In genomic region chr12:124828264-124829007, GRCh38 we compare ENCODE assay signal across 12 cellular contexts. TPM values are rescaled to one million over a fixed set of nuclear protein-coding genes. Genes with fewer than 3 reads are reported as not detected.
A peak's percentile ranks its signal among the peaks of the same experiment; 100 is the strongest.
DNase-seq lines count a peak whose midpoint lies in the region; ATAC-seq and TF ChIP-seq lines count a peak whose summit lies in the region.
"Had no signal": no experiment of that assay in that cellular context is flagged by ENCODE, and none has a peak within 500 bp of the region (broad histone marks: within the 10 kb centered on the region; RNA-seq: fewer than 3 reads in every experiment).

No MANE protein-coding gene starts in this region.

- peak; percentile 60 for DNase-seq in HCEC 1CT
- peak; percentile 82 for DNase-seq in astrocyte of the hippocampus (ENCODE audit: low read depth, low spot score)
- peak in 1 of 2 donors; percentile 27 for DNase-seq in left lung
- no peak for DNase-seq in NCI-H1105 (lab: John Stamatoyannopoulos, UW)
- DNase-seq in MV-4-11 (lab: John Stamatoyannopoulos, UW): no peak
- no peak for DNase-seq in stimulated activated CD4-positive, alpha-beta T cell treated with anti-CD3 and anti-CD28 coated beads, Interleukin-1b, Interleukin-23, amount 100 ng/mL, for 48 hours
- DNase-seq: activated CD4-positive, alpha-beta T cell treated with anti-CD3 and anti-CD28 coated beads for 48 hours; CD4-positive, CD25-positive, alpha-beta regulatory T cell; NCI-H1436 had no signal

- H3K27me3 ChIP-seq in left lung: no peaks in the 10 kb centered on the region
- H3K27me3 ChIP-seq in gastroesophageal sphincter: no peaks in the 10 kb centered on the region
- H3K27me3 ChIP-seq: esophagus muscularis mucosa had no signal

- H3K4me1 ChIP-seq in left lung (no peaks in the 10 kb centered on the region), gastroesophageal sphincter (peaks cover 0 to 11% (median 0%) of the 10 kb centered on the region in 3 donors)

- no peak for TF ChIP-seq EP300 in gastroesophageal sphincter (IDR thresholded peaks at IDR 0.05)

- H3K9me3 ChIP-seq in left lung (no peaks in the 10 kb centered on the region), gastroesophageal sphincter (no peaks in the 10 kb centered on the region)
- H3K9me3 ChIP-seq: esophagus muscularis mucosa had no signal

- intact Hi-C loops in left lung (cut with DNase I): no loop called here

- ATAC-seq in left lung: peak; percentile 64
- ATAC-seq in gastroesophageal sphincter: no peak

- TF ChIP-seq CTCF in 22Rv1 (IDR thresholded peaks at IDR 0.05): no peak
- no peak for TF ChIP-seq CTCF in left lung (IDR thresholded peaks at IDR 0.05)
- no peak for TF ChIP-seq CTCF in gastroesophageal sphincter (IDR thresholded peaks at IDR 0.05)

- H3K36me3 ChIP-seq in left lung (no peaks in the 10 kb centered on the region), gastroesophageal sphincter (no peaks in the 10 kb centered on the region)
- H3K36me3 ChIP-seq: esophagus muscularis mucosa had no signal

- WGBS in gastroesophageal sphincter (ENCODE audit: low coverage in 1 of 2), 2 donors: 85% methylated on average over 14 of the region's 18 CpGs; no CpG with 5 or more reads in 1 of the 2 donors

- H3K27ac ChIP-seq in 22Rv1 (peak overlapping the region; percentile 96), left lung (no peak overlapping the region), gastroesophageal sphincter (no peak overlapping the region)

- H3K4me3 ChIP-seq in left lung (no peak overlapping the region), gastroesophageal sphincter (no peak overlapping the region)
- H3K4me3 ChIP-seq: esophagus muscularis mucosa had no signal

- no peak for TF ChIP-seq POLR2A in gastroesophageal sphincter (IDR thresholded peaks at IDR 0.05)

RNA-seq across cellular contexts. Expression of gene SCARB1, which starts 35.2 kb away (rescaled TPM):
- total RNA-seq in left lung: 10 to 100 TPM; 23.5 to 36.5 TPM
- 10 to 100 TPM in 3 of 4 donors, 1 to 10 TPM in 1; 6.8 to 13.9 (median 11.5) TPM for total RNA-seq in gastroesophageal sphincter

Comparison
In these comparisons a context has a peak if more than half of its experiments do, and no peak if none do; other contexts are left out.
1. DNase-seq: peak in HCEC 1CT (single experiment) and astrocyte of the hippocampus (single experiment); none in NCI-H1105 (single experiment), MV-4-11 (single experiment) and stimulated activated CD4-positive, alpha-beta T cell treated with anti-CD3 and anti-CD28 coated beads, Interleukin-1b, Interleukin-23, amount 100 ng/mL, for 48 hours (single experiment).